ENCODE assay signal across 23 cellular contexts in the genomic region with DNA sequence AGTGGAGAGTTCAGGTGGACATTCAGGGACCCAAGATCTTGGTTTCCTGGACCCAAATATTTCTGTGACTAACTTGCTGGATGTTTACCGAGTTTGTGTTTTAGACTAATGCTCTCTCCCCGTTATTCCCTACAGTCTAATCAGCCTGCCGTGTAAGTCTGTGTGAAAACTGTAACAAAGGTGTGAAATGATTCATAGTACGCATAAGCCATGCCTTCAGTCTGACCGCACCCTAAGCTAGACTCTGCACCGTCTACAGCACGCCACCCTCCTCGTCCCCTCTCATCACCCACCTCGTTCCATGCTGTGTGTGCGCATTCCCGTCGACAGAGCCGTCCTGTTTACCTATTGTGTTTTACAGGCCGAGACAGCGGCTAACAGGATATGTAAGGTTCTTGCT. TPM values are rescaled to one million over a fixed set of nuclear protein-coding genes. Genes with fewer than 3 reads are reported as not detected.
DNase-seq lines count a peak whose midpoint lies in the region; ATAC-seq, FAIRE-seq and TF ChIP-seq lines count a peak whose summit lies in the region.
"Had no signal": no experiment of that assay in that cellular context is flagged by ENCODE, and none has a peak within 500 bp of the region (broad histone marks: within the 10 kb centered on the region; RNA-seq: fewer than 3 reads in every experiment).

No MANE protein-coding gene starts in this region.

- H3K4me3 ChIP-seq in cardiac muscle cell (no peak overlapping the region), bronchial epithelial cell (ENCODE audit: low read depth, low read length) (no peak overlapping the region)
- H3K4me3 ChIP-seq: A549, GM23248, K562 had no signal

- H3K4me1 Mint-ChIP-seq in stimulated activated memory B cell treated with anti-CD40 and anti-IgM and Interleukin-4, amounts not matched to agents 10 μg/mL and 1 μg/mL and 100 μg/mL, for 72 hours: peaks cover 15% of the 10 kb centered on the region

- no peak overlapping the region for H3K4me3 Mint-ChIP-seq in stimulated activated memory B cell treated with anti-CD40 and anti-IgM and Interleukin-4, amounts not matched to agents 10 μg/mL and 1 μg/mL and 100 μg/mL, for 72 hours
- H3K4me3 Mint-ChIP-seq: CD4-positive, alpha-beta T cell had no signal

- no peaks in the 10 kb centered on the region for H3K4me1 ChIP-seq in cardiac muscle cell (ENCODE audit: low read depth)
- H3K4me1 ChIP-seq: A549, Caco-2 had no signal

- peaks cover 2% of the 10 kb centered on the region for H3K9me3 Mint-ChIP-seq in stimulated activated memory B cell treated with anti-CD40 and anti-IgM and Interleukin-4, amounts not matched to agents 10 μg/mL and 1 μg/mL and 100 μg/mL, for 72 hours
- H3K9me3 Mint-ChIP-seq: CD4-positive, alpha-beta T cell had no signal

- no peaks in the 10 kb centered on the region for H3K27me3 ChIP-seq in cardiac muscle cell
- H3K27me3 ChIP-seq in bronchial epithelial cell (ENCODE audit: control insufficient read depth, insufficient read depth, low read length): no peaks in the 10 kb centered on the region

- H3K9me3 ChIP-seq in cardiac muscle cell (ENCODE audit: low read depth): no peaks in the 10 kb centered on the region
- H3K9me3 ChIP-seq: A549, Caco-2 had no signal

- intact Hi-C loops in Right ventricle myocardium inferior (cut with DNase I): no loop called here

- peak overlapping the region; percentile 16 for H3K27ac ChIP-seq in cardiac muscle cell
- H3K27ac ChIP-seq: 22Rv1, A549, C4-2B, GM23248 had no signal

- TF ChIP-seq CTCF in cardiac muscle cell (IDR thresholded peaks at IDR 0.05; ENCODE audit: low read depth, low read length) (no peak), bronchial epithelial cell (IDR thresholded peaks at IDR 0.05; ENCODE audit: insufficient read depth, low read length, severe bottlenecking) (no peak)

- H3K36me3 Mint-ChIP-seq in stimulated activated memory B cell treated with anti-CD40 and anti-IgM and Interleukin-4, amounts not matched to agents 10 μg/mL and 1 μg/mL and 100 μg/mL, for 72 hours: no peaks in the 10 kb centered on the region

- DNase-seq in cardiac muscle cell (ENCODE audit: low read depth in 1 of 2, low spot score in 1 of 2): no peak
- DNase-seq in Right ventricle myocardium inferior (ENCODE audit: missing footprints): no peak
- DNase-seq in HT-29 (ENCODE audit: low spot score): peak; percentile 8
- no peak for DNase-seq in bronchial epithelial cell (ENCODE audit: low read depth)
- no peak for DNase-seq in NCI-H82 (lab: John Stamatoyannopoulos, UW)
- no peak for DNase-seq in stimulated activated CD4-positive, alpha-beta T cell treated with anti-CD3 and anti-CD28 coated beads, Interleukin-2, amount 100 ng/mL, for 24 hours
- DNase-seq: AML-193; Caco-2; CD4-positive, alpha-beta T cell; DMS79; GDM1; GM23248; HCEC 1CT; IMR-90 had no signal

- FAIRE-seq in bronchial epithelial cell (lab: Jason Lieb, UNC): peak; percentile 36
- FAIRE-seq: A549, D721Med, GM12892, GM18507, K562 had no signal

- H3K27me3 Mint-ChIP-seq in stimulated activated memory B cell treated with anti-CD40 and anti-IgM and Interleukin-4, amounts not matched to agents 10 μg/mL and 1 μg/mL and 100 μg/mL, for 72 hours: peaks cover 22% of the 10 kb centered on the region

- no peak overlapping the region for H3K27ac Mint-ChIP-seq in stimulated activated memory B cell treated with anti-CD40 and anti-IgM and Interleukin-4, amounts not matched to agents 10 μg/mL and 1 μg/mL and 100 μg/mL, for 72 hours
- H3K27ac Mint-ChIP-seq: CD4-positive, alpha-beta T cell had no signal

- H3K36me3 ChIP-seq in cardiac muscle cell (peaks cover 91% of the 10 kb centered on the region), bronchial epithelial cell (ENCODE audit: control insufficient read depth, insufficient read depth, low read length) (no peaks in the 10 kb centered on the region)

- ATAC-seq in Right ventricle myocardium inferior: no peak
- ATAC-seq in stimulated activated memory B cell treated with anti-CD40 and anti-IgM and Interleukin-4, amounts not matched to agents 10 μg/mL and 1 μg/mL and 100 μg/mL, for 72 hours: no peak
- ATAC-seq: A549, K562 had no signal

RNA-seq across cellular contexts. Expression of a gene that starts 50.5 kb away (rescaled TPM):
- total RNA-seq in cardiac muscle cell: 276 and 303 TPM in 2 replicates
- 785 and 814 TPM in 2 replicates for polyA plus RNA-seq in cardiac muscle cell
- 2,525 TPM for total RNA-seq in Right ventricle myocardium inferior
- total RNA-seq in HT-29 (2014; rRNA removed; shearing (Covaris generic)): not detected in 2 replicates
- total RNA-seq in bronchial epithelial cell: 0.79 TPM in 1 of 2 replicates, not detected in the other
- total RNA-seq: Caco-2, GM23248 had no signal
- polyA plus RNA-seq: A549, BJ, GM23248, IMR-90 had no signal

RNA-seq across cellular contexts. Expression of a gene that starts 58.3 kb away (rescaled TPM):
- 34.5 and 61.7 TPM in 2 replicates for total RNA-seq in cardiac muscle cell
- polyA plus RNA-seq in cardiac muscle cell: 23.9 and 45.9 TPM in 2 replicates
- total RNA-seq in Right ventricle myocardium inferior: 49.0 TPM
- total RNA-seq in HT-29 (2014; rRNA removed; shearing (Covaris generic)): 8.6 and 10.4 TPM in 2 replicates
- 13.1 and 13.4 TPM in 2 replicates for total RNA-seq in bronchial epithelial cell

Comparison
In these comparisons a context has a peak if more than half of its experiments do, and no peak if none do; other contexts are left out.
1. RNA of a gene that starts 50.5 kb away (total RNA-seq): 2,525 TPM in Right ventricle myocardium inferior (single experiment) and 276 to 303 TPM in cardiac muscle cell; 0.79 TPM in bronchial epithelial cell and not detected in HT-29; every median in the first group is over 100 times any median in the second.